In the genomic region with DNA sequence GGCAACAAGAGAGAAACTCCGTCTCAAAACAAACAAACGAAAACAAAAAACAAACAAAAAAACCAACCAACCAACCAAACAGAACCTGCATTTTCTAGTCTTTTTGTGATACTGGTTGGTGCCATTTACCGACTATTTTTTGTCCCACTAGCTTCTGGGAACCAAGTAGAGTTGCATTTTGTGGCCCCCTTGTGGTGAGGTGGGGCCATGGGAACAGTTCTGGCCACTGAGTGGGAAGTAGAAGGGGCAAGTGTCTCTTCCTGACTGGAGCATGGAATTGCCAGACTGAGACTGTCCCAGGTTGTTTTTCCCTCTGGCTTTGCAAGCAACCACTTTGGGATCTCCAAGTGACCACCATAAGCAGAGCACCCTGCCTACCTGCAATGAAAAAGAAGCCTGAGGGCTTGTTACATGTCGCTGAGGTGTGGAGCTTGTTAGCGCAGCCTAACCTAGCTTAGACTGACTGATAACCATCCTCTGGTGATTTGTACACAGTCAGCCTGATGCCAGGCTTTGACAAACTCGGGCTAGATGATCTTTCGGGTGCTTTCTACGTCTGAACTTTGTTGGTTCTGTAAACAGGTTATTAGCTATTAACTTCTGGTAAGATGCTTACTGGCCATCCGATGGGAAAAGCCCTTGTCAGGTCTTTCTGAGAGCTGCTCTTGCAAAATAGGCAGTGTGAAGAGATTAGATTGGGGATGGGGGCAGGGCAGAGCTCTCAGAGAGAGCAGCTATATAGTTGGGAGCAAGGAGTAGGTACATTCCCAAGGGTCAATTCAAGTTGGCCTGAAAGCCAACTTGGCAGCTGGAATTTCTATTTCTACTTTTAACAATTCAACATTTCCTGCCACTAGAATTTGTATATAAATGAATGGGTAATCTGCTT, we compare ENCODE assay signal across 8 cellular contexts.
DNase-seq lines count a peak whose midpoint lies in the region; ATAC-seq and TF ChIP-seq lines count a peak whose summit lies in the region.

No MANE protein-coding gene starts in this region.

- DNase-seq in NCI-H345 (lab: John Stamatoyannopoulos, UW) (peak; percentile 9), NCI-H345 treated with DMSO at 0.1 percent for 48 hours (lab: John Stamatoyannopoulos, UW; ENCODE audit: unreplicated experiment) (no peak), MM.1S (peak; percentile 73), lower lobe of right lung (no peak)

- no peaks in the 10 kb centered on the region for H3F3A ChIP-seq in MM.1S (ENCODE audit: insufficient read depth, low read length)

- no peaks in the 10 kb centered on the region for H4K20me1 ChIP-seq in MM.1S (ENCODE audit: insufficient read depth, low read length)

- H3K4me1 ChIP-seq in MM.1S (ENCODE audit: low read length) = no peaks in the 10 kb centered on the region
- H3K4me1 ChIP-seq in lower lobe of right lung = no peaks in the 10 kb centered on the region

- no peaks in the 10 kb centered on the region for H3K79me2 ChIP-seq in MM.1S (ENCODE audit: low read length)

- H2AFZ ChIP-seq in MM.1S (ENCODE audit: low read length) = no peak overlapping the region

- H3K27ac ChIP-seq in MM.1S (ENCODE audit: low read length) (no peak overlapping the region), angular gyrus (ENCODE audit: low read depth, low read length) (peak overlapping the region; percentile 10), lower lobe of right lung (no peak overlapping the region)

- ATAC-seq in GM19467 (IDR thresholded peaks at IDR 0.05; ENCODE audit: unreplicated experiment) = peak; percentile 70
- ATAC-seq in lower lobe of right lung = peak; percentile 45 to 55
- no peak for ATAC-seq in GM21737 (IDR thresholded peaks at IDR 0.05; ENCODE audit: unreplicated experiment)
- no peak for ATAC-seq in HG03378 (IDR thresholded peaks at IDR 0.05; ENCODE audit: unreplicated experiment)

- TF ChIP-seq CTCF in MM.1S (IDR thresholded peaks at IDR 0.05; ENCODE audit: low read length) = peak; percentile 94
- TF ChIP-seq CTCF in lower lobe of right lung (IDR thresholded peaks at IDR 0.05) = peak; percentile 61

- H3K9ac ChIP-seq in MM.1S (ENCODE audit: low read length) = no peak overlapping the region

- H3K9me3 ChIP-seq in MM.1S (replicated peaks; ENCODE audit: insufficient read depth, low read length) (no peaks in the 10 kb centered on the region), lower lobe of right lung (no peaks in the 10 kb centered on the region)

- H3K27me3 ChIP-seq in MM.1S (replicated peaks; ENCODE audit: insufficient read depth, low read length) = no peaks in the 10 kb centered on the region
- H3K27me3 ChIP-seq in lower lobe of right lung (ENCODE audit: low read depth) = no peaks in the 10 kb centered on the region

- H3K9me2 ChIP-seq in MM.1S (replicated peaks; ENCODE audit: insufficient read depth, low read length) = no peaks in the 10 kb centered on the region

- intact Hi-C loops in lower lobe of right lung (cut with DNase I) = no loop called here

- H3K36me3 ChIP-seq in MM.1S (replicated peaks; ENCODE audit: insufficient read depth, low read length) = no peaks in the 10 kb centered on the region
- H3K36me3 ChIP-seq in lower lobe of right lung = no peaks in the 10 kb centered on the region

- no peak overlapping the region for H3K4me2 ChIP-seq in MM.1S (ENCODE audit: low read depth, low read length)

- H3K4me3 ChIP-seq in MM.1S (ENCODE audit: low read length) (no peak overlapping the region), lower lobe of right lung (no peak overlapping the region)

Comparison
In these comparisons a context has a peak if more than half of its experiments do, and no peak if none do; other contexts are left out.
1. DNase-seq: peak in NCI-H345 (single experiment) and MM.1S (single experiment); none in NCI-H345 treated with DMSO at 0.1 percent for 48 hours (single experiment) and lower lobe of right lung (single experiment).
2. ATAC-seq: peak in GM19467 (single experiment) and lower lobe of right lung (2 of 2); none in GM21737 (single experiment) and HG03378 (single experiment).